In genomic region chr12:11822071-11822818, GRCh38 we compare ENCODE assay signal across 8 cellular contexts.
DNase-seq lines count a peak whose midpoint lies in the region; ATAC-seq, FAIRE-seq and TF ChIP-seq lines count a peak whose summit lies in the region.

No MANE protein-coding gene starts in this region.

- H3K27me3 Mint-ChIP-seq in activated naive CD8-positive, alpha-beta T cell: no peaks in the 10 kb centered on the region
- H3K27me3 Mint-ChIP-seq in type B pancreatic cell: no peaks in the 10 kb centered on the region

- peak; percentile 94 for FAIRE-seq in GM19239 (lab: Jason Lieb, UNC)

- H2AK5ac ChIP-seq in mesendoderm (ENCODE audit: low read length): peak overlapping the region; percentile 82

- H3K9me3 Mint-ChIP-seq in activated naive CD8-positive, alpha-beta T cell (ENCODE audit: low read depth): no peaks in the 10 kb centered on the region
- no peaks in the 10 kb centered on the region for H3K9me3 Mint-ChIP-seq in type B pancreatic cell

- no peaks in the 10 kb centered on the region for H3K79me2 ChIP-seq in mesendoderm (ENCODE audit: control insufficient read depth, insufficient read depth, low read length)

- TF ChIP-seq CTCF in AG04450 (IDR thresholded peaks at IDR 0.05; ENCODE audit: low read depth, low read length) (no peak), type B pancreatic cell (conservative IDR thresholded peaks at IDR 0.05) (no peak), gastrocnemius medialis (IDR thresholded peaks at IDR 0.05 in 4 of 5, conservative IDR thresholded peaks at IDR 0.05 in 1 of 5) (no peak)

- H3K4me1 Mint-ChIP-seq in activated naive CD8-positive, alpha-beta T cell (ENCODE audit: low read depth): peaks cover 27% of the 10 kb centered on the region
- H3K4me1 Mint-ChIP-seq in type B pancreatic cell (ENCODE audit: unreplicated experiment): peaks cover 25% of the 10 kb centered on the region

- CTCF ChIA-PET in AG04450 (lab: Charles Lee): interaction anchor here (1.6 kb wide), 1 partner anchor 11 kb away, joined by 4 read pairs; no protein-coding TSS in a partner anchor

- peaks cover 8% of the 10 kb centered on the region for H3K4me1 ChIP-seq in mesendoderm (ENCODE audit: control insufficient read depth, low read depth, low read length)
- H3K4me1 ChIP-seq in right cardiac atrium (ENCODE audit: control insufficient read depth, insufficient read depth, low read length): peaks cover 4% of the 10 kb centered on the region
- peaks cover 0 to 8% of the 10 kb centered on the region in 2 donors for H3K4me1 ChIP-seq in gastrocnemius medialis

- H4K8ac ChIP-seq in mesendoderm (ENCODE audit: low read depth, low read length): no peak overlapping the region

- ATAC-seq in right cardiac atrium (no peak), gastrocnemius medialis (no peak)

- H3K4me2 ChIP-seq in mesendoderm (ENCODE audit: low read length): no peak overlapping the region

- H3K27ac Mint-ChIP-seq in activated naive CD8-positive, alpha-beta T cell: peak overlapping the region; percentile 87
- peak overlapping the region; percentile 62 for H3K27ac Mint-ChIP-seq in type B pancreatic cell

- no peak overlapping the region for H3K23ac ChIP-seq in mesendoderm (ENCODE audit: low read length)

- H3K4ac ChIP-seq in mesendoderm (ENCODE audit: low read depth, low read length): no peak overlapping the region

- H3K36me3 ChIP-seq in mesendoderm (ENCODE audit: control insufficient read depth, insufficient read depth, low read length): no peaks in the 10 kb centered on the region
- no peaks in the 10 kb centered on the region for H3K36me3 ChIP-seq in gastrocnemius medialis

- no peak overlapping the region for H2BK15ac ChIP-seq in mesendoderm (replicated peaks; ENCODE audit: low read depth)

- intact Hi-C loops in right cardiac atrium (cut with DNase I): no loop called here
- intact Hi-C loops in gastrocnemius medialis (cut with DNase I; ENCODE audit: low total_unique reads): no loop called here

- in situ Hi-C loops in gastrocnemius medialis (cut with MboI; ENCODE audit: low sequenced_read_pairs in 4 of 4): no loop called here

- H3K36me3 Mint-ChIP-seq in activated naive CD8-positive, alpha-beta T cell: peaks cover 13% of the 10 kb centered on the region
- peaks cover 30% of the 10 kb centered on the region for H3K36me3 Mint-ChIP-seq in type B pancreatic cell

- peak; percentile 55 for DNase-seq in AG04450 (ENCODE audit: low read depth, low spot score)
- DNase-seq in GM19239 (ENCODE audit: insufficient read length, low spot score): no peak
- peak; percentile 26 for DNase-seq in NCI-H345 treated with DMSO at 0.1 percent for 48 hours (lab: John Stamatoyannopoulos, UW; ENCODE audit: unreplicated experiment)
- DNase-seq in mesendoderm: no peak
- no peak for DNase-seq in type B pancreatic cell (ENCODE audit: extremely low spot score, unreplicated experiment)
- no peak for DNase-seq in right cardiac atrium
- no peak for DNase-seq in gastrocnemius medialis

- peak overlapping the region; percentile 31 for H3K4me3 Mint-ChIP-seq in activated naive CD8-positive, alpha-beta T cell
- H3K4me3 Mint-ChIP-seq in type B pancreatic cell: no peak overlapping the region

- H2BK120ac ChIP-seq in mesendoderm (ENCODE audit: low read depth, low read length): no peak overlapping the region

- H3K56ac ChIP-seq in mesendoderm (ENCODE audit: low read length): no peak overlapping the region

- H2BK5ac ChIP-seq in mesendoderm (ENCODE audit: low read length): no peak overlapping the region

- H3K9me3 ChIP-seq in AG04450 (ENCODE audit: control insufficient read depth, insufficient read depth, low read length) (no peaks in the 10 kb centered on the region), right cardiac atrium (ENCODE audit: control insufficient read depth, low read length) (no peaks in the 10 kb centered on the region), gastrocnemius medialis (no peaks in the 10 kb centered on the region)

- no peak for TF ChIP-seq POLR2A in gastrocnemius medialis (IDR thresholded peaks at IDR 0.05)

- no CpG with 5 or more reads among the region's 15 CpGs for WGBS in mesendoderm (ENCODE audit: extremely low coverage, insufficient coverage, low lambda C conversion rate)
- 67% methylated on average over 15 of the region's 15 CpGs for WGBS in right cardiac atrium

- H3K9ac ChIP-seq in mesendoderm (ENCODE audit: low read length): no peak overlapping the region

- H3K27me3 ChIP-seq in AG04450 (ENCODE audit: control insufficient read depth, insufficient read depth, low read length): no peaks in the 10 kb centered on the region
- H3K27me3 ChIP-seq in mesendoderm (ENCODE audit: insufficient read depth, low read length, poor library complexity): no peaks in the 10 kb centered on the region
- no peaks in the 10 kb centered on the region for H3K27me3 ChIP-seq in right cardiac atrium (ENCODE audit: control insufficient read depth, insufficient read depth)
- H3K27me3 ChIP-seq in gastrocnemius medialis: no peaks in the 10 kb centered on the region

- POLR2A ChIA-PET in AG04450 (lab: Yijun Ruan, JAX): interaction anchor here (1.2 kb wide), 2 partner anchors 10 to 173 kb away, joined by 4 read pairs; partner anchors contain the start of gene ETV6

- no peak overlapping the region for H3K18ac ChIP-seq in mesendoderm (ENCODE audit: low read length)

- H3K4me3 ChIP-seq in AG04450 (ENCODE audit: low read depth, low read length) (no peak overlapping the region), mesendoderm (ENCODE audit: low read length) (no peak overlapping the region), right cardiac atrium (ENCODE audit: low read length) (no peak overlapping the region), gastrocnemius medialis (no peak overlapping the region)

- no peaks in the 10 kb centered on the region for H3K79me1 ChIP-seq in mesendoderm (ENCODE audit: low read length)

- H4K5ac ChIP-seq in mesendoderm (ENCODE audit: low read length): no peak overlapping the region

- H3K27ac ChIP-seq in AG04450 (ENCODE audit: low read depth, low read length) (peak overlapping the region; percentile 78), mesendoderm (ENCODE audit: low read depth, low read length) (no peak overlapping the region), right cardiac atrium (ENCODE audit: low read length) (no peak overlapping the region), gastrocnemius medialis (peak overlapping the region in 1 of 4 donors; percentile 23)

Comparison
In these comparisons a context has a peak if more than half of its experiments do, and no peak if none do; other contexts are left out.
1. DNase-seq: peak in AG04450 (single experiment) and NCI-H345 treated with DMSO at 0.1 percent for 48 hours (single experiment); none in GM19239 (single experiment), mesendoderm (single experiment), type B pancreatic cell (single experiment), right cardiac atrium (0 of 3) and gastrocnemius medialis (0 of 2).